Comparison of ENCODE assay signal across 1 cellular context in genomic region chr17:80992948-80993624, GRCh38.
TF ChIP-seq lines count a peak whose summit lies in the region.

No MANE protein-coding gene starts in this region.

TF ChIP-seq in HepG2, 621 proteins besides CTCF, POLR2A, EP300 and RAD21:
- TF ChIP-seq ZFP91 (CRISPR knock-in tag; IDR thresholded peaks at IDR 0.05; ENCODE audit: borderline replicate concordance) (peak; percentile 4; the same call in 1 of the 2 replicates), KDM5B (CRISPR knock-in tag; IDR thresholded peaks at IDR 0.05; ENCODE audit: borderline replicate concordance) (0 out of 2 replicates have a peak, but pooled peaks have one; percentile 20), ZNF552 (CRISPR knock-in tag; IDR thresholded peaks at IDR 0.05; ENCODE audit: borderline replicate concordance) (no peak), MAF1 (CRISPR knock-in tag; IDR thresholded peaks at IDR 0.05; ENCODE audit: borderline replicate concordance) (no peak), ZNF30 (CRISPR knock-in tag; IDR thresholded peaks at IDR 0.05) (peak; percentile 47; the same call in 1 of the 2 replicates)
